ENCODE assay signal across 14 cellular contexts in genomic region chr15:31465083-31465955, GRCh38.
DNase-seq lines count a peak whose midpoint lies in the region; ATAC-seq and TF ChIP-seq lines count a peak whose summit lies in the region.
"Had no signal": no experiment of that assay in that cellular context is flagged by ENCODE, and none has a peak within 500 bp of the region (broad histone marks: within the 10 kb centered on the region; RNA-seq: fewer than 3 reads in every experiment).

No MANE protein-coding gene starts in this region.

- peaks cover 6 to 51% (median 35%) of the 10 kb centered on the region in 10 experiments; a peak in 18 of 20 replicates for H3K4me1 ChIP-seq in BLaER1 treated with 17β-estradiol and CSF1 and Interleukin-3, amounts not matched to agents 10 nM and 100 nM
- no peaks in the 10 kb centered on the region for H3K4me1 ChIP-seq in endodermal cell (ENCODE audit: control insufficient read depth, insufficient read depth, low read length)
- H3K4me1 ChIP-seq: uterus had no signal

- H3K27ac ChIP-seq in BLaER1 treated with 17β-estradiol and CSF1 and Interleukin-3, amounts not matched to agents 10 nM and 100 nM = no peak overlapping the region
- no peak overlapping the region for H3K27ac ChIP-seq in endodermal cell (ENCODE audit: low read depth, low read length)
- H3K27ac ChIP-seq: C4-2B, uterus had no signal

- H3K9ac ChIP-seq in BLaER1 treated with 17β-estradiol and CSF1 and Interleukin-3, amounts not matched to agents 10 nM and 100 nM = no peak overlapping the region
- H3K9ac ChIP-seq in endodermal cell (ENCODE audit: extremely low read depth, low read length, poor library complexity, severe bottlenecking) = no peak overlapping the region

- H3K27me3 ChIP-seq in BLaER1 treated with 17β-estradiol and CSF1 and Interleukin-3, amounts not matched to agents 10 nM and 100 nM = no peaks in the 10 kb centered on the region
- no peaks in the 10 kb centered on the region for H3K27me3 ChIP-seq in endodermal cell (ENCODE audit: control insufficient read depth, insufficient read depth, low read length, poor library complexity, severe bottlenecking)
- H3K27me3 ChIP-seq: uterus had no signal

- WGBS in endodermal cell (ENCODE audit: insufficient coverage in 1 of 2, insufficient read length in 1 of 2), 2 experiments = 87 to 91% methylated on average over 3 to 10 of the region's 10 CpGs

- peak overlapping the region in 7 of 11 experiments; percentile 57 to 80 (median 66); a peak in 11 of 22 replicates for H3K4me2 ChIP-seq in BLaER1 treated with 17β-estradiol and CSF1 and Interleukin-3, amounts not matched to agents 10 nM and 100 nM

- H4K20me1 ChIP-seq in BLaER1 treated with 17β-estradiol and CSF1 and Interleukin-3, amounts not matched to agents 10 nM and 100 nM = no peaks in the 10 kb centered on the region

- no peak overlapping the region for H3K27ac Mint-ChIP-seq in endodermal cell
- peak overlapping the region in 1 of 2 donors; percentile 72 for H3K27ac Mint-ChIP-seq in natural killer cell treated with Interleukin-12 subunit alpha and Interleukin-12 subunit beta and Interleukin-15 and Interleukin-18, amount 100 ng/mL, for 72 hours
- H3K27ac Mint-ChIP-seq: activated CD4-positive, alpha-beta T cell treated with anti-CD3 and anti-CD28 coated beads for 36 hours; T-cell had no signal

- DNase-seq in HT-29 (ENCODE audit: low spot score) (peak; percentile 77), endodermal cell (peak; percentile 30), mesenteric fat pad (ENCODE audit: low spot score) (no peak), dermis blood vessel endothelial cell (no peak), epidermal melanocyte (ENCODE audit: insufficient read length, low spot score) (no peak)
- DNase-seq in natural killer cell treated with Interleukin-12 subunit alpha and Interleukin-12 subunit beta and Interleukin-15 and Interleukin-18, amount 100 ng/mL, for 72 hours (ENCODE audit: low spot score) = peak; percentile 54
- DNase-seq: activated CD4-positive, alpha-beta T cell treated with anti-CD3 and anti-CD28 coated beads for 36 hours; OCI-M1; stimulated activated CD4-positive, alpha-beta T cell treated with anti-CD3 and anti-CD28 coated beads, Interleukin-2, amount 100 ng/mL, for 48 hours had no signal

- H3K4me3 ChIP-seq in BLaER1 treated with 17β-estradiol and CSF1 and Interleukin-3, amounts not matched to agents 10 nM and 100 nM = no peak overlapping the region
- no peak overlapping the region for H3K4me3 ChIP-seq in endodermal cell (ENCODE audit: low read length)
- H3K4me3 ChIP-seq: uterus had no signal

- H3K4me3 Mint-ChIP-seq in endodermal cell = no peak overlapping the region
- H3K4me3 Mint-ChIP-seq in natural killer cell treated with Interleukin-12 subunit alpha and Interleukin-12 subunit beta and Interleukin-15 and Interleukin-18, amount 100 ng/mL, for 72 hours = no peak overlapping the region
- H3K4me3 Mint-ChIP-seq: activated CD4-positive, alpha-beta T cell treated with anti-CD3 and anti-CD28 coated beads for 36 hours; T-cell had no signal

- no peaks in the 10 kb centered on the region for H3K36me3 Mint-ChIP-seq in endodermal cell (ENCODE audit: low read depth)
- H3K36me3 Mint-ChIP-seq in natural killer cell treated with Interleukin-12 subunit alpha and Interleukin-12 subunit beta and Interleukin-15 and Interleukin-18, amount 100 ng/mL, for 72 hours = no peaks in the 10 kb centered on the region
- H3K36me3 Mint-ChIP-seq: T-cell had no signal

- H3K36me3 ChIP-seq in BLaER1 treated with 17β-estradiol and CSF1 and Interleukin-3, amounts not matched to agents 10 nM and 100 nM = no peaks in the 10 kb centered on the region
- H3K36me3 ChIP-seq in endodermal cell (ENCODE audit: control insufficient read depth, insufficient read depth, low read length) = no peaks in the 10 kb centered on the region
- H3K36me3 ChIP-seq: uterus had no signal

- peaks cover 9% of the 10 kb centered on the region for H3K27me3 Mint-ChIP-seq in endodermal cell (ENCODE audit: insufficient read depth)
- H3K27me3 Mint-ChIP-seq in natural killer cell treated with Interleukin-12 subunit alpha and Interleukin-12 subunit beta and Interleukin-15 and Interleukin-18, amount 100 ng/mL, for 72 hours = no peaks in the 10 kb centered on the region
- H3K27me3 Mint-ChIP-seq: activated CD4-positive, alpha-beta T cell treated with anti-CD3 and anti-CD28 coated beads for 36 hours; T-cell had no signal

- no peaks in the 10 kb centered on the region for H3K4me1 Mint-ChIP-seq in endodermal cell
- peaks cover 6 to 10% of the 10 kb centered on the region in 2 donors for H3K4me1 Mint-ChIP-seq in natural killer cell treated with Interleukin-12 subunit alpha and Interleukin-12 subunit beta and Interleukin-15 and Interleukin-18, amount 100 ng/mL, for 72 hours (ENCODE audit: low read depth in 2 of 2)

- TF ChIP-seq CTCF in endodermal cell (conservative IDR thresholded peaks at IDR 0.05) = no peak

- no peaks in the 10 kb centered on the region for H3K9me3 Mint-ChIP-seq in endodermal cell
- no peaks in the 10 kb centered on the region for H3K9me3 Mint-ChIP-seq in natural killer cell treated with Interleukin-12 subunit alpha and Interleukin-12 subunit beta and Interleukin-15 and Interleukin-18, amount 100 ng/mL, for 72 hours
- H3K9me3 Mint-ChIP-seq: T-cell had no signal

- peaks cover 0 to 8% (median 0%) of the 10 kb centered on the region in 11 experiments; a peak in 2 of 22 replicates for H3K9me3 ChIP-seq in BLaER1 treated with 17β-estradiol and CSF1 and Interleukin-3, amounts not matched to agents 10 nM and 100 nM (replicated peaks in 1 of 11)
- no peaks in the 10 kb centered on the region for H3K9me3 ChIP-seq in endodermal cell (ENCODE audit: control insufficient read depth, low read length)
- H3K9me3 ChIP-seq: uterus had no signal

- peak in 1 of 2 donors; percentile 17 for ATAC-seq in natural killer cell treated with Interleukin-12 subunit alpha and Interleukin-12 subunit beta and Interleukin-15 and Interleukin-18, amount 100 ng/mL, for 72 hours
- ATAC-seq in GM19455 (IDR thresholded peaks at IDR 0.05; ENCODE audit: unreplicated experiment) = no peak
- ATAC-seq: activated CD4-positive, alpha-beta T cell treated with anti-CD3 and anti-CD28 coated beads for 36 hours; T-cell had no signal

Comparison
In these comparisons a context has a peak if more than half of its experiments do, and no peak if none do; other contexts are left out.
1. DNase-seq: peak in HT-29 (single experiment), endodermal cell (single experiment) and natural killer cell treated with Interleukin-12 subunit alpha and Interleukin-12 subunit beta and Interleukin-15 and Interleukin-18, amount 100 ng/mL, for 72 hours (single experiment); none in mesenteric fat pad (single experiment), dermis blood vessel endothelial cell (single experiment) and epidermal melanocyte (single experiment).